In genomic region chr11:20088368-20089260, GRCh38 we compare ENCODE assay signal across 18 cellular contexts.
DNase-seq lines count a peak whose midpoint lies in the region; ATAC-seq, FAIRE-seq and TF ChIP-seq lines count a peak whose summit lies in the region.
"Had no signal": no experiment of that assay in that cellular context is flagged by ENCODE, and none has a peak within 500 bp of the region (broad histone marks: within the 10 kb centered on the region; RNA-seq: fewer than 3 reads in every experiment).

No MANE protein-coding gene starts in this region.

- peaks cover 14% of the 10 kb centered on the region for H3K27me3 Mint-ChIP-seq in activated naive CD8-positive, alpha-beta T cell treated with anti-CD3 and anti-CD28 coated beads, Interleukin-2, amount 50 U/mL, for 24 hours
- H3K27me3 Mint-ChIP-seq: stimulated activated memory B cell treated with anti-CD40 and anti-IgM and Interleukin-4, amounts not matched to agents 10 μg/mL and 1 μg/mL and 100 μg/mL, for 72 hours had no signal

- no peak overlapping the region for H3K4me3 Mint-ChIP-seq in activated naive CD8-positive, alpha-beta T cell treated with anti-CD3 and anti-CD28 coated beads, Interleukin-2, amount 50 U/mL, for 24 hours
- H3K4me3 Mint-ChIP-seq: activated CD8-positive, alpha-beta T cell treated with anti-CD3 and anti-CD28 coated beads for 36 hours; GM23338; stimulated activated memory B cell treated with anti-CD40 and anti-IgM and Interleukin-4, amounts not matched to agents 10 μg/mL and 1 μg/mL and 100 μg/mL, for 72 hours had no signal

- no peak for FAIRE-seq in pancreas (lab: Jason Lieb, UNC)
- FAIRE-seq: endothelial cell of umbilical vein, urothelium cell line had no signal

- H3K4me3 ChIP-seq in BLaER1 treated with 17β-estradiol and CSF1 and Interleukin-3, amounts not matched to agents 10 nM and 100 nM: no peak overlapping the region; a peak in 1 of 20 replicates
- H3K4me3 ChIP-seq in hepatocyte (no peak overlapping the region), coronary artery (no peak overlapping the region), pancreas (no peak overlapping the region)
- H3K4me3 ChIP-seq: GM23338 had no signal

- no peaks in the 10 kb centered on the region for H3K9me3 Mint-ChIP-seq in activated naive CD8-positive, alpha-beta T cell treated with anti-CD3 and anti-CD28 coated beads, Interleukin-2, amount 50 U/mL, for 24 hours
- H3K9me3 Mint-ChIP-seq: activated CD8-positive, alpha-beta T cell treated with anti-CD3 and anti-CD28 coated beads for 36 hours; GM23338; stimulated activated memory B cell treated with anti-CD40 and anti-IgM and Interleukin-4, amounts not matched to agents 10 μg/mL and 1 μg/mL and 100 μg/mL, for 72 hours had no signal

- H3K4me2 ChIP-seq in BLaER1 treated with 17β-estradiol and CSF1 and Interleukin-3, amounts not matched to agents 10 nM and 100 nM: peak overlapping the region; percentile 57 to 94 (median 84); a peak in 20 of 22 replicates
- H3K4me2 ChIP-seq in hepatocyte: no peak overlapping the region
- H3K4me2 ChIP-seq: GM23338 had no signal

- no peaks in the 10 kb centered on the region for H3K9me2 ChIP-seq in hepatocyte (replicated peaks; ENCODE audit: insufficient read depth)

- 89% methylated on average over 15 of the region's 15 CpGs for WGBS in hepatocyte (ENCODE audit: low lambda C conversion rate, missing lambda C conversion rate)
- WGBS in pancreas, 2 donors: 75 to 77% methylated on average over 15 of the region's 15 CpGs

- H3K4me1 ChIP-seq in BLaER1 treated with 17β-estradiol and CSF1 and Interleukin-3, amounts not matched to agents 10 nM and 100 nM: peaks cover 46 to 79% (median 74%) of the 10 kb centered on the region in 10 experiments
- H3K4me1 ChIP-seq in hepatocyte (ENCODE audit: insufficient read depth) (peaks cover 13% of the 10 kb centered on the region), pancreas (peaks cover 7 to 22% (median 11%) of the 10 kb centered on the region in 3 donors)

- ATAC-seq in HG02610 (IDR thresholded peaks at IDR 0.05; ENCODE audit: unreplicated experiment): peak; percentile 41
- ATAC-seq in activated naive CD8-positive, alpha-beta T cell treated with anti-CD3 and anti-CD28 coated beads, Interleukin-2, amount 50 U/mL, for 24 hours: peak; percentile 56
- ATAC-seq in HG03354 (IDR thresholded peaks at IDR 0.05; ENCODE audit: poor library complexity, severe bottlenecking, unreplicated experiment): no peak
- ATAC-seq in pancreas: no peak
- ATAC-seq: activated CD8-positive, alpha-beta T cell treated with anti-CD3 and anti-CD28 coated beads for 36 hours; GM23338 had no signal

- H2AFZ ChIP-seq in hepatocyte: no peak overlapping the region
- H2AFZ ChIP-seq: GM23338 had no signal

- H3K79me2 ChIP-seq in hepatocyte: no peaks in the 10 kb centered on the region

- H3K36me3 ChIP-seq in BLaER1 treated with 17β-estradiol and CSF1 and Interleukin-3, amounts not matched to agents 10 nM and 100 nM: no peaks in the 10 kb centered on the region
- H3K36me3 ChIP-seq in hepatocyte (replicated peaks; ENCODE audit: insufficient read depth, low read depth) (no peaks in the 10 kb centered on the region), pancreas (peaks cover 0 to 56% (median 0%) of the 10 kb centered on the region in 3 donors)

- TF ChIP-seq CTCF in hepatocyte (IDR thresholded peaks at IDR 0.05; ENCODE audit: poor library complexity) (no peak), coronary artery (IDR thresholded peaks at IDR 0.05) (no peak), pancreas (IDR thresholded peaks at IDR 0.05) (no peak)

- DNase-seq in activated naive CD8-positive, alpha-beta T cell treated with anti-CD3 and anti-CD28 coated beads, Interleukin-2, amount 50 U/mL, for 24 hours: no peak
- DNase-seq in hepatocyte (ENCODE audit: low spot score) (peak; percentile 36), coronary artery (ENCODE audit: low spot score) (no peak), germinal center (ENCODE audit: low spot score) (no peak), pancreas (no peak)
- DNase-seq: activated CD8-positive, alpha-beta T cell treated with anti-CD3 and anti-CD28 coated beads for 36 hours; activated effector memory CD4-positive, alpha-beta T cell treated with Interleukin-2 at 50 U/mL for 16 hours; KBM-7; NCI-H1694 treated with DMSO at 0.1 percent for 48 hours; NCI-H446 treated with DMSO at 0.1 percent for 48 hours; occipital lobe had no signal

- no peaks in the 10 kb centered on the region for H4K20me1 ChIP-seq in BLaER1 treated with 17β-estradiol and CSF1 and Interleukin-3, amounts not matched to agents 10 nM and 100 nM
- H4K20me1 ChIP-seq in hepatocyte (ENCODE audit: insufficient read depth, poor library complexity, severe bottlenecking): no peaks in the 10 kb centered on the region

- H3K4me1 Mint-ChIP-seq in activated naive CD8-positive, alpha-beta T cell treated with anti-CD3 and anti-CD28 coated beads, Interleukin-2, amount 50 U/mL, for 24 hours: peaks cover 23% of the 10 kb centered on the region

- 0 out of 22 replicates have a peak overlapping the region, but pooled peaks of 2 of the 11 experiments have one; percentile 9 to 12 for H3K9ac ChIP-seq in BLaER1 treated with 17β-estradiol and CSF1 and Interleukin-3, amounts not matched to agents 10 nM and 100 nM

- peak overlapping the region; percentile 8 for H3K27ac Mint-ChIP-seq in activated naive CD8-positive, alpha-beta T cell treated with anti-CD3 and anti-CD28 coated beads, Interleukin-2, amount 50 U/mL, for 24 hours
- H3K27ac Mint-ChIP-seq: activated CD8-positive, alpha-beta T cell treated with anti-CD3 and anti-CD28 coated beads for 36 hours; GM23338; stimulated activated memory B cell treated with anti-CD40 and anti-IgM and Interleukin-4, amounts not matched to agents 10 μg/mL and 1 μg/mL and 100 μg/mL, for 72 hours had no signal

- peaks cover 0 to 13% (median 0%) of the 10 kb centered on the region in 11 experiments; a peak in 3 of 22 replicates for H3K9me3 ChIP-seq in BLaER1 treated with 17β-estradiol and CSF1 and Interleukin-3, amounts not matched to agents 10 nM and 100 nM (replicated peaks in 1 of 11)
- H3K9me3 ChIP-seq in hepatocyte (ENCODE audit: low read depth): no peaks in the 10 kb centered on the region
- no peaks in the 10 kb centered on the region for H3K9me3 ChIP-seq in pancreas

- H3K27me3 ChIP-seq in BLaER1 treated with 17β-estradiol and CSF1 and Interleukin-3, amounts not matched to agents 10 nM and 100 nM: no peaks in the 10 kb centered on the region
- H3K27me3 ChIP-seq in hepatocyte (no peaks in the 10 kb centered on the region), pancreas (no peaks in the 10 kb centered on the region)

- no peaks in the 10 kb centered on the region for H3K36me3 Mint-ChIP-seq in activated naive CD8-positive, alpha-beta T cell treated with anti-CD3 and anti-CD28 coated beads, Interleukin-2, amount 50 U/mL, for 24 hours (ENCODE audit: low read depth)
- H3K36me3 Mint-ChIP-seq: stimulated activated memory B cell treated with anti-CD40 and anti-IgM and Interleukin-4, amounts not matched to agents 10 μg/mL and 1 μg/mL and 100 μg/mL, for 72 hours had no signal

- H3K27ac ChIP-seq in BLaER1 treated with 17β-estradiol and CSF1 and Interleukin-3, amounts not matched to agents 10 nM and 100 nM: peak overlapping the region in 5 of 11 experiments; percentile 30 to 62 (median 48); a peak in 8 of 22 replicates
- H3K27ac ChIP-seq in hepatocyte: peak overlapping the region; percentile 80
- H3K27ac ChIP-seq in coronary artery: peak overlapping the region in 1 of 2 donors; percentile 54
- H3K27ac ChIP-seq in pancreas: peak overlapping the region in 1 of 4 donors; percentile 42

- intact Hi-C loops in pancreas (cut with DNase I): no loop called here

Comparison
In these comparisons a context has a peak if more than half of its experiments do, and no peak if none do; other contexts are left out.
1. ATAC-seq: peak in HG02610 (single experiment) and activated naive CD8-positive, alpha-beta T cell treated with anti-CD3 and anti-CD28 coated beads, Interleukin-2, amount 50 U/mL, for 24 hours (single experiment); none in HG03354 (single experiment) and pancreas (0 of 4).